Comparison of ENCODE assay signal across 8 cellular contexts in genomic region chr11:396948-397548, GRCh38. TPM values are rescaled to one million over a fixed set of nuclear protein-coding genes. Genes with fewer than 3 reads are reported as not detected.
DNase-seq lines count a peak whose midpoint lies in the region; ATAC-seq and TF ChIP-seq lines count a peak whose summit lies in the region.

No MANE protein-coding gene starts in this region.

- intact Hi-C loops in heart right ventricle (cut with DNase I) = loop anchor here in 1 of 10 donors (10.0 kb wide), 1 partner anchor 118 kb away; no protein-coding TSS in a partner anchor

- H3K27ac Mint-ChIP-seq in activated T-cell treated with anti-CD3 and anti-CD28 coated beads, Interleukin-2, amount 50 U/mL, for 24 hours = no peak overlapping the region
- H3K27ac Mint-ChIP-seq in stimulated activated naive CD8-positive, alpha-beta T cell treated with anti-CD3 and anti-CD28 coated beads, Interleukin-15, amount 100 ng/mL, for 72 hours = no peak overlapping the region

- H2AFZ ChIP-seq in ACC112 (ENCODE audit: low read length, unreplicated experiment) = peak overlapping the region; percentile 93

- no peaks in the 10 kb centered on the region for H3K36me3 Mint-ChIP-seq in activated T-cell treated with anti-CD3 and anti-CD28 coated beads, Interleukin-2, amount 50 U/mL, for 24 hours (ENCODE audit: low read depth)

- DNase-seq in GM13977 (ENCODE audit: low spot score) (peak; percentile 95), KBM-7 (peak; percentile 78), heart right ventricle (peak; percentile 62 to 66)
- peak; percentile 70 for DNase-seq in activated T-cell treated with anti-CD3 and anti-CD28 coated beads, Interleukin-2, amount 50 U/mL, for 24 hours
- DNase-seq in stimulated activated naive CD8-positive, alpha-beta T cell treated with anti-CD3 and anti-CD28 coated beads, Interleukin-15, amount 100 ng/mL, for 72 hours = peak; percentile 65 to 66

- 19 to 45% methylated on average over 43 of the region's 43 CpGs for WGBS in heart right ventricle, 2 donors

- H3K4me3 ChIP-seq in ACC112 (ENCODE audit: low read depth, low read length) = peak overlapping the region; percentile 76
- peak overlapping the region in 9 of 10 donors; percentile 29 to 53 (median 46) for H3K4me3 ChIP-seq in heart right ventricle

- H3K27ac ChIP-seq in ACC112 (ENCODE audit: low read depth, low read length) (no peak overlapping the region), heart right ventricle (peak overlapping the region in 1 of 10 donors; percentile 28)

- H3K9me3 Mint-ChIP-seq in activated T-cell treated with anti-CD3 and anti-CD28 coated beads, Interleukin-2, amount 50 U/mL, for 24 hours = no peaks in the 10 kb centered on the region
- peaks cover 4 to 12% of the 10 kb centered on the region in 2 donors for H3K9me3 Mint-ChIP-seq in stimulated activated naive CD8-positive, alpha-beta T cell treated with anti-CD3 and anti-CD28 coated beads, Interleukin-15, amount 100 ng/mL, for 72 hours

- in situ Hi-C loops in GM13977 (cut with MboI; ENCODE audit: low pct_unique_long_range_greater_than_20kb, low sequenced_read_pairs, unreplicated experiment) = no loop called here
- in situ Hi-C loops in KBM-7 (cut with MboI; ENCODE audit: low pct_unique_long_range_greater_than_20kb, low sequenced_read_pairs) = no loop called here

- H3K36me3 ChIP-seq in ACC112 (ENCODE audit: insufficient read depth, low read length) (no peaks in the 10 kb centered on the region), heart right ventricle (no peaks in the 10 kb centered on the region)

- H3K4me1 Mint-ChIP-seq in activated T-cell treated with anti-CD3 and anti-CD28 coated beads, Interleukin-2, amount 50 U/mL, for 24 hours (ENCODE audit: low read depth) = peaks cover 9% of the 10 kb centered on the region
- peaks cover 23% of the 10 kb centered on the region for H3K4me1 Mint-ChIP-seq in stimulated activated naive CD8-positive, alpha-beta T cell treated with anti-CD3 and anti-CD28 coated beads, Interleukin-15, amount 100 ng/mL, for 72 hours

- H3K27me3 ChIP-seq in ACC112 (ENCODE audit: insufficient read depth, low read length) (no peaks in the 10 kb centered on the region), heart right ventricle (peaks cover 0 to 53% (median 9%) of the 10 kb centered on the region in 7 donors)

- TF ChIP-seq CTCF in GM13977 (IDR thresholded peaks at IDR 0.05; ENCODE audit: extremely low read depth, insufficient read depth, missing control alignments) = peak; percentile 79
- peak in 8 of 9 donors; percentile 33 to 68 (median 52) for TF ChIP-seq CTCF in heart right ventricle (IDR thresholded peaks at IDR 0.05)

- peaks cover 39% of the 10 kb centered on the region for H3K4me1 ChIP-seq in ACC112 (ENCODE audit: control insufficient read depth, insufficient read depth, low read length, unreplicated experiment)
- H3K4me1 ChIP-seq in heart right ventricle = peaks cover 0 to 17% (median 7%) of the 10 kb centered on the region in 9 donors

- H3K27me3 Mint-ChIP-seq in activated T-cell treated with anti-CD3 and anti-CD28 coated beads, Interleukin-2, amount 50 U/mL, for 24 hours = peaks cover 8% of the 10 kb centered on the region
- H3K27me3 Mint-ChIP-seq in stimulated activated naive CD8-positive, alpha-beta T cell treated with anti-CD3 and anti-CD28 coated beads, Interleukin-15, amount 100 ng/mL, for 72 hours = no peaks in the 10 kb centered on the region

- H3K79me2 ChIP-seq in ACC112 (ENCODE audit: control insufficient read depth, insufficient read depth, low read length, unreplicated experiment) = no peaks in the 10 kb centered on the region

- ATAC-seq in heart right ventricle (peak; percentile 71 to 94 (median 89)), HG02588 (IDR thresholded peaks at IDR 0.05; ENCODE audit: unreplicated experiment) (no peak), GM21576 (IDR thresholded peaks at IDR 0.05; ENCODE audit: unreplicated experiment) (no peak)
- ATAC-seq in stimulated activated naive CD8-positive, alpha-beta T cell treated with anti-CD3 and anti-CD28 coated beads, Interleukin-15, amount 100 ng/mL, for 72 hours = peak; percentile 78

- no peak overlapping the region for H3K4me3 Mint-ChIP-seq in activated T-cell treated with anti-CD3 and anti-CD28 coated beads, Interleukin-2, amount 50 U/mL, for 24 hours
- peak overlapping the region; percentile 53 to 76 for H3K4me3 Mint-ChIP-seq in stimulated activated naive CD8-positive, alpha-beta T cell treated with anti-CD3 and anti-CD28 coated beads, Interleukin-15, amount 100 ng/mL, for 72 hours

- peaks cover 0 to 5% (median 0%) of the 10 kb centered on the region in 11 donors for H3K9me3 ChIP-seq in heart right ventricle

RNA-seq across cellular contexts. Expression of gene PKP3, which starts 3.0 kb away (rescaled TPM):
- total RNA-seq in heart right ventricle = 1 to 10 TPM in 4 of 10 donors, under 1 TPM in 6; 0.19 to 3.0 (median 0.74) TPM
- polyA plus RNA-seq in heart right ventricle = under 1 TPM; 0.13 to 0.80 TPM

RNA-seq across cellular contexts. Expression of gene SIGIRR, which starts 17.8 kb away (rescaled TPM):
- total RNA-seq in heart right ventricle = 10 to 100 TPM; 20.4 to 52.4 (median 30.0) TPM
- polyA plus RNA-seq in heart right ventricle = 100 to 1,000 TPM in 1 of 2 donors, 10 to 100 TPM in 1; 56.0 to 187 TPM

RNA-seq across cellular contexts. Expression of gene B4GALNT4, which starts 27.7 kb away (rescaled TPM):
- total RNA-seq in heart right ventricle = 1 to 10 TPM in 1 of 10 donors, under 1 TPM in 6, not detected in 3; 0.09 to 1.6 (median 0.25) TPM
- 1 to 10 TPM in 1 of 2 donors, under 1 TPM in 1; 0.75 to 1.7 TPM for polyA plus RNA-seq in heart right ventricle

RNA-seq across cellular contexts. Expression of gene ANO9, which starts 44.8 kb away (rescaled TPM):
- 1 to 10 TPM in 1 of 10 donors, under 1 TPM in 5, not detected in 4; 0.05 to 2.3 (median 0.19) TPM for total RNA-seq in heart right ventricle
- polyA plus RNA-seq in heart right ventricle = under 1 TPM; 0.13 to 0.37 TPM

RNA-seq across cellular contexts. Expression of gene PTDSS2, which starts 53.0 kb away (rescaled TPM):
- 10 to 100 TPM; 16.7 to 37.9 (median 24.8) TPM for total RNA-seq in heart right ventricle
- polyA plus RNA-seq in heart right ventricle = 10 to 100 TPM; 31.4 to 55.5 TPM

Comparison
In these comparisons a context has a peak if more than half of its experiments do, and no peak if none do; other contexts are left out.
1. ATAC-seq: peak in heart right ventricle (8 of 8) and stimulated activated naive CD8-positive, alpha-beta T cell treated with anti-CD3 and anti-CD28 coated beads, Interleukin-15, amount 100 ng/mL, for 72 hours (single experiment); none in HG02588 (single experiment) and GM21576 (single experiment).
2. Peak in every context shown above with its lines, with median percentiles within 50 percentile points of each other: DNase-seq.